8 cellular contexts compared by ENCODE assay signal in genomic region chr4:68349361-68350360, GRCh38. TPM values are rescaled to one million over a fixed set of nuclear protein-coding genes. Genes with fewer than 3 reads are reported as not detected.
DNase-seq lines count a peak whose midpoint lies in the region; ATAC-seq and TF ChIP-seq lines count a peak whose summit lies in the region.

Gene YTHDC1, minus strand, starts transcription at chr4:68350090. Its CDS starts 337 bp downstream, at chr4:68349753.

- H3K27me3 Mint-ChIP-seq in activated T-helper 2 cell treated with anti-CD3 and anti-CD28 coated beads, Interferon-gamma antibody, Interleukin-2, Interleukin-4, amounts not matched to agents 10 μg/mL and 5 μg/mL and 100 μg/mL, durations not matched to agents 14 hours and 24 hours and 36 hours (ENCODE audit: low read depth): no peaks in the 10 kb centered on the region
- no peaks in the 10 kb centered on the region for H3K27me3 Mint-ChIP-seq in naive thymus-derived CD8-positive, alpha-beta T cell

- peaks cover 32% of the 10 kb centered on the region for H3K4me1 Mint-ChIP-seq in activated T-helper 2 cell treated with anti-CD3 and anti-CD28 coated beads, Interferon-gamma antibody, Interleukin-2, Interleukin-4, amounts not matched to agents 10 μg/mL and 5 μg/mL and 100 μg/mL, durations not matched to agents 14 hours and 24 hours and 36 hours (ENCODE audit: low read depth)
- peaks cover 16 to 53% (median 42%) of the 10 kb centered on the region in 4 donors for H3K4me1 Mint-ChIP-seq in naive thymus-derived CD8-positive, alpha-beta T cell

- H3K27ac ChIP-seq in RWPE2 (ENCODE audit: poor library complexity, severe bottlenecking): peak within 1 kb of the TSS; percentile 83

- intact Hi-C loops in activated T-helper 2 cell treated with anti-CD3 and anti-CD28 coated beads, Interferon-gamma antibody, Interleukin-2, Interleukin-4, amounts not matched to agents 10 μg/mL and 5 μg/mL and 100 μg/mL, durations not matched to agents 14 hours and 24 hours and 36 hours (cut with micrococcal nuclease): loop anchor here (1.0 to 2.0 kb wide), 4 partner anchors 8 to 649 kb away; partner anchors contain the start of gene UBA6

- DNase-seq in EL (peak; percentile 95), H4 (ENCODE audit: low spot score) (peak; percentile 97), LoVo (ENCODE audit: low spot score) (peak; percentile 95), RWPE2 (ENCODE audit: low spot score) (peak; percentile 95), fibroblast of mammary gland (ENCODE audit: low read depth) (peak; percentile 94)
- DNase-seq in activated T-helper 2 cell treated with anti-CD3 and anti-CD28 coated beads, Interferon-gamma antibody, Interleukin-2, Interleukin-4, amounts not matched to agents 10 μg/mL and 5 μg/mL and 100 μg/mL, durations not matched to agents 14 hours and 24 hours and 36 hours (ENCODE audit: low spot score): peak; percentile 89
- DNase-seq in naive thymus-derived CD8-positive, alpha-beta T cell: peak; percentile 89 to 97 (median 94)
- DNase-seq in stimulated activated naive CD4-positive, alpha-beta T cell (lab: John Stamatoyannopoulos, UW): peak; percentile 91 to 94 (median 92)

- peak within 1 kb of the TSS; percentile 94 for H3K4me3 ChIP-seq in RWPE2 (ENCODE audit: severe bottlenecking)
- H3K4me3 ChIP-seq in fibroblast of mammary gland (ENCODE audit: control insufficient read depth, low read depth, low read length): peak within 1 kb of the TSS; percentile 78

- H3K27ac Mint-ChIP-seq in activated T-helper 2 cell treated with anti-CD3 and anti-CD28 coated beads, Interferon-gamma antibody, Interleukin-2, Interleukin-4, amounts not matched to agents 10 μg/mL and 5 μg/mL and 100 μg/mL, durations not matched to agents 14 hours and 24 hours and 36 hours: peak within 1 kb of the TSS; percentile 97
- peak within 1 kb of the TSS; percentile 93 to 100 (median 100) for H3K27ac Mint-ChIP-seq in naive thymus-derived CD8-positive, alpha-beta T cell

- POLR2A ChIA-PET in naive thymus-derived CD8-positive, alpha-beta T cell (lab: Charles Lee): interaction anchor here (0.6 to 2.4 kb wide), 7 partner anchors 19 to 90 kb away, joined by 3 to 9 read pairs (median 4); no protein-coding TSS in a partner anchor

- peaks cover 31% of the 10 kb centered on the region for H3K4me1 ChIP-seq in RWPE2 (ENCODE audit: insufficient read depth, poor library complexity, severe bottlenecking)

- peak within 1 kb of the TSS; percentile 97 for H3K4me3 Mint-ChIP-seq in activated T-helper 2 cell treated with anti-CD3 and anti-CD28 coated beads, Interferon-gamma antibody, Interleukin-2, Interleukin-4, amounts not matched to agents 10 μg/mL and 5 μg/mL and 100 μg/mL, durations not matched to agents 14 hours and 24 hours and 36 hours (ENCODE audit: low read depth)
- H3K4me3 Mint-ChIP-seq in naive thymus-derived CD8-positive, alpha-beta T cell: peak within 1 kb of the TSS; percentile 85 to 100 (median 98)

- peak; percentile 86 for ATAC-seq in RWPE2 (ENCODE audit: low read depth)
- ATAC-seq in naive thymus-derived CD8-positive, alpha-beta T cell: peak; percentile 91 to 94

- TF ChIP-seq CTCF in RWPE2 (IDR thresholded peaks at IDR 0.05; ENCODE audit: poor library complexity, severe bottlenecking) (no peak), fibroblast of mammary gland (conservative IDR thresholded peaks at IDR 0.05; ENCODE audit: control insufficient read depth, insufficient read depth, low read depth, low read length) (no peak)

- H3K27me3 ChIP-seq in RWPE2 (ENCODE audit: insufficient read depth, poor library complexity, severe bottlenecking): no peaks in the 10 kb centered on the region

- no peaks in the 10 kb centered on the region for H3K9me3 Mint-ChIP-seq in activated T-helper 2 cell treated with anti-CD3 and anti-CD28 coated beads, Interferon-gamma antibody, Interleukin-2, Interleukin-4, amounts not matched to agents 10 μg/mL and 5 μg/mL and 100 μg/mL, durations not matched to agents 14 hours and 24 hours and 36 hours
- no peaks in the 10 kb centered on the region for H3K9me3 Mint-ChIP-seq in naive thymus-derived CD8-positive, alpha-beta T cell

- H3K9me3 ChIP-seq in RWPE2 (ENCODE audit: severe bottlenecking): no peaks in the 10 kb centered on the region

- H3K36me3 ChIP-seq in RWPE2 (ENCODE audit: low read depth): peaks cover 44% of the 10 kb centered on the region

- peaks cover 24% of the 10 kb centered on the region for H3K36me3 Mint-ChIP-seq in activated T-helper 2 cell treated with anti-CD3 and anti-CD28 coated beads, Interferon-gamma antibody, Interleukin-2, Interleukin-4, amounts not matched to agents 10 μg/mL and 5 μg/mL and 100 μg/mL, durations not matched to agents 14 hours and 24 hours and 36 hours (ENCODE audit: low read depth)
- H3K36me3 Mint-ChIP-seq in naive thymus-derived CD8-positive, alpha-beta T cell: peaks cover 0 to 15% (median 5%) of the 10 kb centered on the region in 3 donors

RNA-seq across cellular contexts. Expression of gene YTHDC1, which starts in this region (rescaled TPM):
- 19.7 and 31.8 TPM in 2 replicates for total RNA-seq in H4 (2014; rRNA removed; shearing (Covaris generic))
- 79.9 and 83.6 TPM in 2 replicates for total RNA-seq in activated T-helper 2 cell treated with anti-CD3 and anti-CD28 coated beads, Interferon-gamma antibody, Interleukin-2, Interleukin-4, amounts not matched to agents 10 μg/mL and 5 μg/mL and 100 μg/mL, durations not matched to agents 14 hours and 24 hours and 36 hours
- total RNA-seq in naive thymus-derived CD8-positive, alpha-beta T cell: 100 to 1,000 TPM; 251 to 261 TPM
- 10 to 100 TPM; 22.4 to 39.3 (median 29.9) TPM for polyA plus RNA-seq in naive thymus-derived CD8-positive, alpha-beta T cell

Comparison
In these comparisons a context has a peak if more than half of its experiments do, and no peak if none do; other contexts are left out.
1. Peak in every context shown above with its lines: DNase-seq, ATAC-seq, H3K4me3 ChIP-seq and H3K27ac ChIP-seq.